8 cellular contexts compared by ENCODE assay signal in genomic region chr15:57306944-57307411, GRCh38.
DNase-seq lines count a peak whose midpoint lies in the region; ATAC-seq and TF ChIP-seq lines count a peak whose summit lies in the region.

No MANE protein-coding gene starts in this region.

- no peaks in the 10 kb centered on the region for H3K9me3 ChIP-seq in mucosa of rectum (ENCODE audit: control insufficient read depth in 2 of 2, low read length in 2 of 2)

- peak overlapping the region; percentile 47 to 79 for H3K9ac ChIP-seq in mucosa of rectum (ENCODE audit: low read depth in 1 of 2, low read length in 2 of 2)

- DNase-seq in AG10803 (ENCODE audit: low read depth) (no peak), HT-29 (ENCODE audit: low spot score) (peak; percentile 19), dermis blood vessel endothelial cell (peak; percentile 19), NCI-H510A treated with DMSO at 0.1 percent for 48 hours (lab: John Stamatoyannopoulos, UW) (no peak), RKO (ENCODE audit: low spot score) (no peak), HCEC 1CT (no peak)

- TF ChIP-seq CTCF in AG10803 (conservative IDR thresholded peaks at IDR 0.05; ENCODE audit: low read length): no peak

- H3K27ac ChIP-seq in mucosa of rectum (ENCODE audit: low read depth in 2 of 2, low read length in 2 of 2): peak overlapping the region; percentile 38 to 61

- H3K36me3 ChIP-seq in mucosa of rectum (ENCODE audit: control insufficient read depth in 2 of 2, insufficient read depth in 2 of 2, low read length in 2 of 2): no peaks in the 10 kb centered on the region

- no peak for ATAC-seq in GM21367 (IDR thresholded peaks at IDR 0.05; ENCODE audit: unreplicated experiment)

- H3K4me3 ChIP-seq in AG10803 (ENCODE audit: low read length) (peak overlapping the region; percentile 65), mucosa of rectum (ENCODE audit: low read length in 2 of 2) (peak overlapping the region; percentile 50 to 73)

- H3K4me1 ChIP-seq in mucosa of rectum (ENCODE audit: control insufficient read depth in 2 of 2, insufficient read depth in 2 of 2, low read length in 2 of 2): peaks cover 21 to 42% of the 10 kb centered on the region in 2 donors

- no peaks in the 10 kb centered on the region for H3K27me3 ChIP-seq in mucosa of rectum (ENCODE audit: control insufficient read depth in 2 of 2, insufficient read depth in 2 of 2, low read length in 2 of 2)

Comparison
In these comparisons a context has a peak if more than half of its experiments do, and no peak if none do; other contexts are left out.
1. DNase-seq: peak in HT-29 (single experiment) and dermis blood vessel endothelial cell (single experiment); none in AG10803 (single experiment), NCI-H510A treated with DMSO at 0.1 percent for 48 hours (single experiment), RKO (single experiment) and HCEC 1CT (single experiment).